ENCODE assay signal across 14 cellular contexts in genomic region chr3:195715583-195716266, GRCh38. TPM values are rescaled to one million over a fixed set of nuclear protein-coding genes. Genes with fewer than 3 reads are reported as not detected.
DNase-seq lines count a peak whose midpoint lies in the region; ATAC-seq and TF ChIP-seq lines count a peak whose summit lies in the region.
"Had no signal": no experiment of that assay in that cellular context is flagged by ENCODE, and none has a peak within 500 bp of the region (broad histone marks: within the 10 kb centered on the region; RNA-seq: fewer than 3 reads in every experiment).

No MANE protein-coding gene starts in this region.

- peaks cover 17% of the 10 kb centered on the region for H3K4me1 ChIP-seq in Panc1 (ENCODE audit: control insufficient read depth, insufficient read depth, low read length)
- H3K4me1 ChIP-seq: esophagus muscularis mucosa, lower lobe of right lung, sigmoid colon had no signal

- ATAC-seq in Panc1: peak; percentile 68
- ATAC-seq in GM18502 (IDR thresholded peaks at IDR 0.05; ENCODE audit: poor library complexity, unreplicated experiment): no peak
- no peak for ATAC-seq in GM18511 (IDR thresholded peaks at IDR 0.05; ENCODE audit: unreplicated experiment)
- no peak for ATAC-seq in GM21528 (IDR thresholded peaks at IDR 0.05; ENCODE audit: low FRiP score, unreplicated experiment)

- intact Hi-C loops in Panc1 (cut with micrococcal nuclease; ENCODE audit: unreplicated experiment): no loop called here

- H3K36me3 ChIP-seq in H7 (replicated peaks; ENCODE audit: control insufficient read depth, insufficient read depth, low read length) (no peaks in the 10 kb centered on the region), Panc1 (ENCODE audit: control insufficient read depth, insufficient read depth, low read length) (no peaks in the 10 kb centered on the region)

- H3K9me3 ChIP-seq in Panc1 (ENCODE audit: control insufficient read depth, insufficient read depth, low read depth, low read length): no peaks in the 10 kb centered on the region
- H3K9me3 ChIP-seq: esophagus muscularis mucosa, lower lobe of right lung, sigmoid colon, suprapubic skin had no signal

- CTCF ChIA-PET in Panc1 (lab: Charles Lee): interaction anchor here (1.2 kb wide), 1 partner anchor 135 kb away, joined by 3 read pairs; no protein-coding TSS in a partner anchor

- BruUV-seq in Panc1 (replicated peaks; lab: Mats Ljungman, UMichigan): no TSS peak

- no peak overlapping the region for H3K27ac ChIP-seq in Panc1 (ENCODE audit: low read length)
- H3K27ac ChIP-seq: esophagus muscularis mucosa, lower lobe of right lung, sigmoid colon, suprapubic skin had no signal

- H3K27me3 ChIP-seq in H7 (ENCODE audit: control insufficient read depth, insufficient read depth, low read length) (no peaks in the 10 kb centered on the region; the same call in 1 of the 2 replicates), Panc1 (ENCODE audit: control insufficient read depth, insufficient read depth, low read length) (no peaks in the 10 kb centered on the region)
- H3K27me3 ChIP-seq: esophagus muscularis mucosa, sigmoid colon, suprapubic skin had no signal

- in situ Hi-C loops in Panc1 (cut with HindIII; ENCODE audit: low pct_unique_long_range_greater_than_20kb, low sequenced_read_pairs): no loop called here

- H3K4me3 ChIP-seq in H7 (ENCODE audit: insufficient read depth, low read depth, low read length): no peak overlapping the region
- no peak overlapping the region for H3K4me3 ChIP-seq in Panc1 (ENCODE audit: low read depth in 2 of 2, low read length in 2 of 2)
- H3K4me3 ChIP-seq in fibroblast of the aortic adventitia (ENCODE audit: low read depth, low read length): no peak overlapping the region
- H3K4me3 ChIP-seq: esophagus muscularis mucosa, lower lobe of right lung, sigmoid colon, suprapubic skin had no signal

- POLR2A ChIA-PET in Panc1 (lab: Charles Lee): interaction anchor here (0.6 kb wide), 1 partner anchor 437 kb away, joined by 4 read pairs; no protein-coding TSS in a partner anchor

- TF ChIP-seq CTCF in Panc1 (IDR thresholded peaks at IDR 0.05) (no peak), fibroblast of the aortic adventitia (IDR thresholded peaks at IDR 0.05; ENCODE audit: insufficient read depth, low read length) (no peak)

- DNase-seq in H7: peak; percentile 29
- peak; percentile 78 for DNase-seq in Panc1 (ENCODE audit: low read depth, low spot score)
- DNase-seq in fibroblast of the aortic adventitia (ENCODE audit: low read depth): peak; percentile 31
- peak; percentile 65 for DNase-seq in stimulated activated CD4-positive, alpha-beta T cell treated with anti-CD3 and anti-CD28 coated beads, Interleukin-1b, Interleukin-23, amount 100 ng/mL, for 48 hours
- DNase-seq in DMS79 treated with DMSO at 0.1 percent for 48 hours (lab: John Stamatoyannopoulos, UW): no peak
- DNase-seq: amniotic stem cell, lower lobe of right lung, NCI-H526 treated with DMSO at 0.1 percent for 48 hours, sigmoid colon had no signal

RNA-seq across cellular contexts. Expression of gene MUC20, which starts 5.1 kb away (rescaled TPM):
- 0.52 and 0.69 TPM in 2 replicates for total RNA-seq in H7 (2014; rRNA removed; shearing (Covaris generic))
- not detected for total RNA-seq in Panc1 (2021; ENCODE audit: unreplicated experiment)
- not detected for polyA plus RNA-seq in Panc1 (2012; ENCODE audit: insufficient read length)
- total RNA-seq in fibroblast of the aortic adventitia (ENCODE audit: low replicate concordance): 0.63 and 4.5 TPM in 2 replicates
